ENCODE assay signal across 25 cellular contexts in genomic region chr1:244221961-244222360, GRCh38.
A peak's percentile ranks its signal among the peaks of the same experiment; 100 is the strongest.
DNase-seq lines count a peak whose midpoint lies in the region; ATAC-seq, FAIRE-seq and TF ChIP-seq lines count a peak whose summit lies in the region.
"Had no signal": no experiment of that assay in that cellular context is flagged by ENCODE, and none has a peak within 500 bp of the region (broad histone marks: within the 10 kb centered on the region; RNA-seq: fewer than 3 reads in every experiment).

No MANE protein-coding gene starts in this region.

- H3K4me3 Mint-ChIP-seq in astrocyte (ENCODE audit: unreplicated experiment), result no peak overlapping the region
- H3K4me3 Mint-ChIP-seq: CD4-positive, alpha-beta memory T cell had no signal

- peaks cover 14% of the 10 kb centered on the region for H3K27me3 Mint-ChIP-seq in astrocyte (ENCODE audit: low read depth, unreplicated experiment)

- H2AFZ ChIP-seq in astrocyte (ENCODE audit: low read depth, low read length), result no peak overlapping the region

- no peak for TF ChIP-seq POLR2A in NB4 (IDR thresholded peaks at IDR 0.05; ENCODE audit: extremely low read depth, insufficient read length)

- no peak for TF ChIP-seq CTCF in NB4 (IDR thresholded peaks at IDR 0.05; ENCODE audit: low read depth, low read length)
- TF ChIP-seq CTCF in astrocyte (IDR thresholded peaks at IDR 0.05; ENCODE audit: insufficient read depth, low read depth, low read length), result no peak

- peaks cover 9% of the 10 kb centered on the region for H3K4me1 ChIP-seq in astrocyte (ENCODE audit: insufficient read depth, low read length)
- H3K4me1 ChIP-seq: Caco-2, SJCRH30 had no signal

- ATAC-seq in HG03108 (IDR thresholded peaks at IDR 0.05; ENCODE audit: unreplicated experiment), result no peak
- ATAC-seq in HG02678 (IDR thresholded peaks at IDR 0.05; ENCODE audit: unreplicated experiment), result no peak
- ATAC-seq: GM12878 had no signal

- H3K4me2 ChIP-seq in astrocyte (ENCODE audit: low read length), result no peak overlapping the region
- H3K4me2 ChIP-seq: BLaER1 treated with 17β-estradiol and CSF1 and Interleukin-3, amounts not matched to agents 10 nM and 100 nM had no signal

- no peaks in the 10 kb centered on the region for H3K4me1 Mint-ChIP-seq in astrocyte (ENCODE audit: low read depth, unreplicated experiment)
- H3K4me1 Mint-ChIP-seq: CD4-positive, alpha-beta memory T cell had no signal

- peaks cover 3% of the 10 kb centered on the region for H3K36me3 Mint-ChIP-seq in astrocyte (ENCODE audit: low read depth, unreplicated experiment)
- H3K36me3 Mint-ChIP-seq: CD4-positive, alpha-beta memory T cell had no signal

- no peak overlapping the region for H3K9ac ChIP-seq in astrocyte (ENCODE audit: low read length)
- H3K9ac ChIP-seq: BLaER1 treated with 17β-estradiol and CSF1 and Interleukin-3, amounts not matched to agents 10 nM and 100 nM had no signal

- no peaks in the 10 kb centered on the region for H3K36me3 ChIP-seq in astrocyte (ENCODE audit: insufficient read depth, low read length)
- H3K36me3 ChIP-seq: BLaER1 treated with 17β-estradiol and CSF1 and Interleukin-3, amounts not matched to agents 10 nM and 100 nM; MG63; SJCRH30 had no signal

- no peak overlapping the region for H3K4me3 ChIP-seq in NB4 (ENCODE audit: low read depth, low read length)
- no peak overlapping the region for H3K4me3 ChIP-seq in astrocyte (ENCODE audit: insufficient read depth, low read depth, low read length)
- H3K4me3 ChIP-seq: BLaER1 treated with 17β-estradiol and CSF1 and Interleukin-3, amounts not matched to agents 10 nM and 100 nM; GM12878; K562; MG63; SJCRH30 had no signal

- no peak overlapping the region for H3K27ac ChIP-seq in astrocyte (ENCODE audit: low read depth, low read length)
- H3K27ac ChIP-seq: SJCRH30 had no signal

- no peaks in the 10 kb centered on the region for H3K27me3 ChIP-seq in astrocyte (ENCODE audit: insufficient read depth, low read length)
- H3K27me3 ChIP-seq: BLaER1 treated with 17β-estradiol and CSF1 and Interleukin-3, amounts not matched to agents 10 nM and 100 nM; SJCRH30 had no signal

- FAIRE-seq in astrocyte (lab: Jason Lieb, UNC), result no peak
- FAIRE-seq: GM12878, K562, RCC 7860 had no signal

- peaks cover 8% of the 10 kb centered on the region for H3K9me3 Mint-ChIP-seq in astrocyte (ENCODE audit: unreplicated experiment)

- no peaks in the 10 kb centered on the region for H4K20me1 ChIP-seq in astrocyte (ENCODE audit: insufficient read depth, low read length)
- H4K20me1 ChIP-seq: BLaER1 treated with 17β-estradiol and CSF1 and Interleukin-3, amounts not matched to agents 10 nM and 100 nM had no signal

- no peak overlapping the region for H3K27ac Mint-ChIP-seq in astrocyte (ENCODE audit: unreplicated experiment)
- H3K27ac Mint-ChIP-seq: CD4-positive, alpha-beta memory T cell had no signal

- H3K9me3 ChIP-seq in astrocyte (ENCODE audit: insufficient read depth, low read depth, low read length), result no peaks in the 10 kb centered on the region
- H3K9me3 ChIP-seq: Caco-2, MG63, SJCRH30 had no signal

- DNase-seq in NB4 (ENCODE audit: low read depth) (peak; percentile 49), astrocyte (ENCODE audit: low read depth) (peak; percentile 27), left kidney (ENCODE audit: low read depth, low spot score) (peak; percentile 65), NCI-H82 (lab: John Stamatoyannopoulos, UW) (no peak), HPDE6-E6E7 (ENCODE audit: extremely low spot score) (no peak)
- DNase-seq: ACHN; Caco-2; CD4-positive, alpha-beta memory T cell; DMS 273 treated with DMSO at 0.1 percent for 48 hours; DMS79 treated with DMSO at 0.1 percent for 48 hours; HCEC 1CT; MG63; NCI-H1048; NCI-H1436; NCI-H187 treated with DMSO at 0.1 percent for 48 hours; NCI-H345; NCI-H524; NCI-H774 had no signal

- no peaks in the 10 kb centered on the region for H3K79me2 ChIP-seq in astrocyte (ENCODE audit: insufficient read depth, low read length)

Comparison
In these comparisons a context has a peak if more than half of its experiments do, and no peak if none do; other contexts are left out.
1. DNase-seq: peak in NB4 (single experiment), astrocyte (single experiment) and left kidney (single experiment); none in NCI-H82 (single experiment) and HPDE6-E6E7 (single experiment).